ENCODE assay signal across 24 cellular contexts in the genomic region with DNA sequence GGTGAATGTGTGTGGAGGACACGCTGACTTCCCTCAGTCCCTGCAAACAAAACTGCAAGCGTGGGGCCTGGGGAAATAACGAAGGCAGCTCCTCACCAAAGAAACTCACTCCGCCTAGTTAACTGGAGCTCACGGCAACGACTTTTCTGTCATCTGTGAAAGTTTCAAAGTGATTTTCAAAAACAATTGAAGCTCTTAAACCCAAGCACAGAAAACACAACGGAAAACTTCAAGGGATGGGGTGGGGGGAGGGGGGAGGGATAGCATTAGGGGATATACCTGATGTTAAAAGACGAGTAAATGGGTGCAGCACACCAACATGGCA. TPM values are rescaled to one million over a fixed set of nuclear protein-coding genes. Genes with fewer than 3 reads are reported as not detected.
DNase-seq lines count a peak whose midpoint lies in the region; ATAC-seq and TF ChIP-seq lines count a peak whose summit lies in the region.
"Had no signal": no experiment of that assay in that cellular context is flagged by ENCODE, and none has a peak within 500 bp of the region (broad histone marks: within the 10 kb centered on the region; RNA-seq: fewer than 3 reads in every experiment).

No MANE protein-coding gene starts in this region.

- H3K4me1 ChIP-seq in NT2/D1 (ENCODE audit: insufficient read depth, insufficient read length) (peaks cover 46% of the 10 kb centered on the region), BE2C (no peaks in the 10 kb centered on the region)

- no peak overlapping the region for H3K4me3 ChIP-seq in NT2/D1 (ENCODE audit: insufficient read length, low read depth)
- H3K4me3 ChIP-seq in BE2C (ENCODE audit: low read depth, low read length) = no peak overlapping the region
- H3K4me3 ChIP-seq: BLaER1 treated with 17β-estradiol and CSF1 and Interleukin-3, amounts not matched to agents 10 nM and 100 nM; GM12878 had no signal

- H3K9me3 Mint-ChIP-seq in neural crest cell = peaks cover 2% of the 10 kb centered on the region
- H3K9me3 Mint-ChIP-seq in stimulated activated naive B cell treated with anti-CD40 and anti-IgM and Interleukin-4, amounts not matched to agents 10 μg/mL and 1 μg/mL and 100 μg/mL, for 72 hours = no peaks in the 10 kb centered on the region
- H3K9me3 Mint-ChIP-seq: CD4-positive, alpha-beta T cell; CD8-positive, alpha-beta T cell had no signal

- H3K27me3 ChIP-seq in NT2/D1 (ENCODE audit: insufficient read depth, insufficient read length) (peaks cover 52% of the 10 kb centered on the region), BE2C (peaks cover 64% of the 10 kb centered on the region)

- peaks cover 5% of the 10 kb centered on the region for H3K4me1 Mint-ChIP-seq in neural crest cell
- peaks cover 8 to 14% of the 10 kb centered on the region in 2 donors for H3K4me1 Mint-ChIP-seq in stimulated activated naive B cell treated with anti-CD40 and anti-IgM and Interleukin-4, amounts not matched to agents 10 μg/mL and 1 μg/mL and 100 μg/mL, for 72 hours

- H3K27ac Mint-ChIP-seq in neural crest cell (ENCODE audit: unreplicated experiment) = no peak overlapping the region
- H3K27ac Mint-ChIP-seq in stimulated activated naive B cell treated with anti-CD40 and anti-IgM and Interleukin-4, amounts not matched to agents 10 μg/mL and 1 μg/mL and 100 μg/mL, for 72 hours = peak overlapping the region; percentile 14
- H3K27ac Mint-ChIP-seq: CD8-positive, alpha-beta T cell had no signal

- ATAC-seq in stimulated activated naive B cell treated with anti-CD40 and anti-IgM and Interleukin-4, amounts not matched to agents 10 μg/mL and 1 μg/mL and 100 μg/mL, for 72 hours (replicated peaks) = no peak
- ATAC-seq in left colon = no peak
- ATAC-seq: CD8-positive, alpha-beta T cell; GM12878 had no signal

- H3K4me3 Mint-ChIP-seq in neural crest cell = peak overlapping the region; percentile 57
- H3K4me3 Mint-ChIP-seq in stimulated activated naive B cell treated with anti-CD40 and anti-IgM and Interleukin-4, amounts not matched to agents 10 μg/mL and 1 μg/mL and 100 μg/mL, for 72 hours = no peak overlapping the region
- H3K4me3 Mint-ChIP-seq: CD8-positive, alpha-beta T cell had no signal

- H3K36me3 ChIP-seq in NT2/D1 (ENCODE audit: insufficient read depth, insufficient read length, low read length) = peaks cover 4% of the 10 kb centered on the region
- no peaks in the 10 kb centered on the region for H3K36me3 ChIP-seq in BE2C
- H3K36me3 ChIP-seq: BLaER1 treated with 17β-estradiol and CSF1 and Interleukin-3, amounts not matched to agents 10 nM and 100 nM had no signal

- H3K36me3 Mint-ChIP-seq in neural crest cell (ENCODE audit: low read depth) = peaks cover 3% of the 10 kb centered on the region
- peaks cover 7 to 9% of the 10 kb centered on the region in 2 donors for H3K36me3 Mint-ChIP-seq in stimulated activated naive B cell treated with anti-CD40 and anti-IgM and Interleukin-4, amounts not matched to agents 10 μg/mL and 1 μg/mL and 100 μg/mL, for 72 hours

- TF ChIP-seq CTCF in neural crest cell (conservative IDR thresholded peaks at IDR 0.05) (no peak), BE2C (IDR thresholded peaks at IDR 0.05; ENCODE audit: low read depth, low read length) (no peak)

- H3K27me3 Mint-ChIP-seq in neural crest cell (ENCODE audit: low read depth) = peaks cover 68% of the 10 kb centered on the region
- peaks cover 5 to 37% of the 10 kb centered on the region in 2 donors for H3K27me3 Mint-ChIP-seq in stimulated activated naive B cell treated with anti-CD40 and anti-IgM and Interleukin-4, amounts not matched to agents 10 μg/mL and 1 μg/mL and 100 μg/mL, for 72 hours

- intact Hi-C loops in left colon (cut with DNase I, micrococcal nuclease) = no loop called here

- DNase-seq in NT2/D1 (ENCODE audit: low read depth, low spot score) (no peak), neural crest cell (ENCODE audit: low read depth, low spot score) (no peak), left colon (no peak), BE2C (no peak), iPS-NIHi7 (ENCODE audit: extremely low spot score) (no peak), COLO668 (lab: John Stamatoyannopoulos, UW; ENCODE audit: unreplicated experiment) (no peak)
- DNase-seq in stimulated activated naive B cell treated with anti-CD40 and anti-IgM and Interleukin-4, amounts not matched to agents 10 μg/mL and 1 μg/mL and 100 μg/mL, for 72 hours = no peak
- DNase-seq: 8988T; ACHN; CD4-positive, alpha-beta T cell; CD8-positive, alpha-beta T cell; COR-L47; DMS 273 treated with DMSO at 0.1 percent for 48 hours; DMS153; DMS79; DND-41; EL; GDM1 had no signal

- H3K9me3 ChIP-seq in NT2/D1 (ENCODE audit: insufficient read depth, low read length) = no peaks in the 10 kb centered on the region
- H3K9me3 ChIP-seq in BE2C = no peaks in the 10 kb centered on the region

- H3K9ac ChIP-seq in NT2/D1 (ENCODE audit: insufficient read length, low read depth) = peak overlapping the region; percentile 39
- H3K9ac ChIP-seq: BLaER1 treated with 17β-estradiol and CSF1 and Interleukin-3, amounts not matched to agents 10 nM and 100 nM had no signal

RNA-seq across cellular contexts. Expression of gene GNG13, which starts 3.2 kb away (rescaled TPM):
- total RNA-seq in neural crest cell (not detected in 2 replicates), left colon (under 1 TPM; 0.40 to 0.53 TPM)
- 8.5 TPM for polyA plus RNA-seq in BE2C (2012; ENCODE audit: insufficient read depth, insufficient read length, low read depth)
- total RNA-seq: A673; CD4-positive, alpha-beta T cell; CD8-positive, alpha-beta T cell; Daoy; GM12878 had no signal
- polyA plus RNA-seq: AG04450, BJ, GM12878 had no signal

RNA-seq across cellular contexts. Expression of gene CHTF18, which starts 15.3 kb away (rescaled TPM):
- total RNA-seq in neural crest cell = 156 and 169 TPM in 2 replicates
- 10 to 100 TPM in 1 of 2 donors, 1 to 10 TPM in 1; 9.5 to 20.3 TPM for total RNA-seq in left colon
- 79.5 TPM for polyA plus RNA-seq in BE2C (2012; ENCODE audit: insufficient read depth, insufficient read length, low read depth)

RNA-seq across cellular contexts. Expression of gene RPUSD1, which starts 15.5 kb away (rescaled TPM):
- 36.1 and 36.8 TPM in 2 replicates for total RNA-seq in neural crest cell
- total RNA-seq in left colon = 10 to 100 TPM; 21.3 to 24.1 TPM
- 152 TPM for polyA plus RNA-seq in BE2C (2012; ENCODE audit: insufficient read depth, insufficient read length, low read depth)

RNA-seq across cellular contexts. Expression of gene MSLN, which starts 43.2 kb away (rescaled TPM):
- total RNA-seq in neural crest cell (not detected in 2 replicates), left colon (1 to 10 TPM; 6.4 to 7.0 TPM)
- polyA plus RNA-seq in BE2C (2012; ENCODE audit: insufficient read depth, insufficient read length, low read depth) = not detected
- total RNA-seq: A673; CD4-positive, alpha-beta T cell; CD8-positive, alpha-beta T cell; Daoy; GM12878 had no signal
